ENCODE assay signal across 15 cellular contexts in the genomic region with DNA sequence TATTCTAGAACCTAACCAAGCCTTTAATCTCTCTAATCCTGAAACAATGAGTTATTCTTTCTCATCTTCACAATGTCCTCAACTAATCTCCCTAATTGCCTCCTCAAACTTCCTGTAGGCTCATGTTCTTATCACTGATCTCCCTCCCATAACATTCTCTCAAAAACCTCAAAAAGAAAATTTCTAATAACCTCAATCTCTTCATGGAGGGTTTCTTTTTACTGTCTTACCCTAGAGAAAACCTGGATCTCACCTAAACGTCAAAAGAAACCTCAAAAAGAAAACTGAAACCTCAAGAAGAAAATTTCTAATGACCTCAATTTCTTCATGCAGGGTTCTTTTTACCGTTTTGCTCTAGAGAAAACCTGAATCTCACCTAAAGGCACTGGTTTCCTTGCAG.
DNase-seq lines count a peak whose midpoint lies in the region; ATAC-seq lines count a peak whose summit lies in the region.
"Had no signal": no experiment of that assay in that cellular context is flagged by ENCODE, and none has a peak within 500 bp of the region (broad histone marks: within the 10 kb centered on the region; RNA-seq: fewer than 3 reads in every experiment).

No MANE protein-coding gene starts in this region.

- peaks cover 16% of the 10 kb centered on the region for H3K4me1 Mint-ChIP-seq in activated CD8-positive, alpha-beta memory T cell treated with anti-CD3 and anti-CD28 coated beads, Interleukin-2, amount 10 ng/mL, durations not matched to agents 7 days and 5 days
- H3K4me1 Mint-ChIP-seq in IgD-negative memory B cell = peaks cover 10 to 29% (median 14%) of the 10 kb centered on the region in 3 donors
- peaks cover 27% of the 10 kb centered on the region for H3K4me1 Mint-ChIP-seq in stimulated activated memory B cell treated with anti-CD40 and anti-IgM and Interleukin-4, amounts not matched to agents 10 μg/mL and 1 μg/mL and 100 μg/mL, for 72 hours

- H3K27ac Mint-ChIP-seq in activated CD8-positive, alpha-beta memory T cell treated with anti-CD3 and anti-CD28 coated beads, Interleukin-2, amount 10 ng/mL, durations not matched to agents 7 days and 5 days = peak overlapping the region; percentile 3
- peak overlapping the region in 2 of 3 donors; percentile 42 to 57 for H3K27ac Mint-ChIP-seq in IgD-negative memory B cell
- peak overlapping the region; percentile 17 for H3K27ac Mint-ChIP-seq in stimulated activated memory B cell treated with anti-CD40 and anti-IgM and Interleukin-4, amounts not matched to agents 10 μg/mL and 1 μg/mL and 100 μg/mL, for 72 hours
- H3K27ac Mint-ChIP-seq: T-helper 1 cell treated with Interleukin-12 subunit alpha and Interleukin-12 subunit beta and Interleukin-4 antibody, amounts not matched to agents 30 μg/mL and 1 μg/mL, for 36 hours had no signal

- H3K36me3 Mint-ChIP-seq in activated CD8-positive, alpha-beta memory T cell treated with anti-CD3 and anti-CD28 coated beads, Interleukin-2, amount 10 ng/mL, durations not matched to agents 7 days and 5 days = peaks cover 27% of the 10 kb centered on the region
- peaks cover 12% of the 10 kb centered on the region for H3K36me3 Mint-ChIP-seq in IgD-negative memory B cell
- H3K36me3 Mint-ChIP-seq in stimulated activated memory B cell treated with anti-CD40 and anti-IgM and Interleukin-4, amounts not matched to agents 10 μg/mL and 1 μg/mL and 100 μg/mL, for 72 hours = peaks cover 32% of the 10 kb centered on the region

- no peak for DNase-seq in activated CD8-positive, alpha-beta memory T cell treated with anti-CD3 and anti-CD28 coated beads, Interleukin-2, amount 10 ng/mL, durations not matched to agents 7 days and 5 days
- no peak for DNase-seq in activated CD8-positive, alpha-beta memory T cell treated with anti-CD3 and anti-CD28 coated beads, Interleukin-2, amount 50 U/mL, for 4 hours
- no peak for DNase-seq in NCI-H146 treated with DMSO at 0.1 percent for 48 hours (lab: John Stamatoyannopoulos, UW; ENCODE audit: unreplicated experiment)
- DNase-seq in germinal center (ENCODE audit: low spot score) = no peak
- DNase-seq in A172 (ENCODE audit: low spot score) = no peak
- DNase-seq: dermis blood vessel endothelial cell, foreskin keratinocyte, kidney glomerular epithelial cell, PC-3, retina, testis had no signal

- H3K9me3 Mint-ChIP-seq in activated CD8-positive, alpha-beta memory T cell treated with anti-CD3 and anti-CD28 coated beads, Interleukin-2, amount 10 ng/mL, durations not matched to agents 7 days and 5 days (ENCODE audit: low read depth) = no peaks in the 10 kb centered on the region
- H3K9me3 Mint-ChIP-seq in IgD-negative memory B cell = no peaks in the 10 kb centered on the region
- no peaks in the 10 kb centered on the region for H3K9me3 Mint-ChIP-seq in stimulated activated memory B cell treated with anti-CD40 and anti-IgM and Interleukin-4, amounts not matched to agents 10 μg/mL and 1 μg/mL and 100 μg/mL, for 72 hours
- H3K9me3 Mint-ChIP-seq: T-helper 1 cell treated with Interleukin-12 subunit alpha and Interleukin-12 subunit beta and Interleukin-4 antibody, amounts not matched to agents 30 μg/mL and 1 μg/mL, for 36 hours had no signal

- CTCF ChIA-PET in activated CD8-positive, alpha-beta memory T cell treated with anti-CD3 and anti-CD28 coated beads, Interleukin-2, amount 10 ng/mL, durations not matched to agents 7 days and 5 days (lab: Charles Lee) = no interaction called here

- no peaks in the 10 kb centered on the region for H3K27me3 Mint-ChIP-seq in activated CD8-positive, alpha-beta memory T cell treated with anti-CD3 and anti-CD28 coated beads, Interleukin-2, amount 10 ng/mL, durations not matched to agents 7 days and 5 days
- H3K27me3 Mint-ChIP-seq in IgD-negative memory B cell = no peaks in the 10 kb centered on the region
- H3K27me3 Mint-ChIP-seq in stimulated activated memory B cell treated with anti-CD40 and anti-IgM and Interleukin-4, amounts not matched to agents 10 μg/mL and 1 μg/mL and 100 μg/mL, for 72 hours = no peaks in the 10 kb centered on the region

- H3K4me3 Mint-ChIP-seq in activated CD8-positive, alpha-beta memory T cell treated with anti-CD3 and anti-CD28 coated beads, Interleukin-2, amount 10 ng/mL, durations not matched to agents 7 days and 5 days = no peak overlapping the region
- peak overlapping the region in 1 of 4 donors; percentile 4 for H3K4me3 Mint-ChIP-seq in IgD-negative memory B cell
- H3K4me3 Mint-ChIP-seq in stimulated activated memory B cell treated with anti-CD40 and anti-IgM and Interleukin-4, amounts not matched to agents 10 μg/mL and 1 μg/mL and 100 μg/mL, for 72 hours = no peak overlapping the region
- H3K4me3 Mint-ChIP-seq: T-helper 1 cell treated with Interleukin-12 subunit alpha and Interleukin-12 subunit beta and Interleukin-4 antibody, amounts not matched to agents 30 μg/mL and 1 μg/mL, for 36 hours had no signal

- ATAC-seq in activated CD8-positive, alpha-beta memory T cell treated with anti-CD3 and anti-CD28 coated beads, Interleukin-2, amount 10 ng/mL, durations not matched to agents 7 days and 5 days = no peak
- ATAC-seq in GM21723 (IDR thresholded peaks at IDR 0.05; ENCODE audit: unreplicated experiment) = peak; percentile 86
- no peak for ATAC-seq in stimulated activated memory B cell treated with anti-CD40 and anti-IgM and Interleukin-4, amounts not matched to agents 10 μg/mL and 1 μg/mL and 100 μg/mL, for 72 hours
- ATAC-seq: foreskin keratinocyte, PC-3 had no signal
